ENCODE assay signal across 8 cellular contexts in genomic region chr11:78039391-78039918, GRCh38. TPM values are rescaled to one million over a fixed set of nuclear protein-coding genes. Genes with fewer than 3 reads are reported as not detected.
DNase-seq lines count a peak whose midpoint lies in the region; ATAC-seq and TF ChIP-seq lines count a peak whose summit lies in the region.

No MANE protein-coding gene starts in this region.

- no peak for ATAC-seq in left ventricle myocardium superior
- ATAC-seq in lower lobe of right lung, result no peak

- H3K4me3 ChIP-seq in left ventricle myocardium inferior (no peak overlapping the region), lower lobe of right lung (no peak overlapping the region), vagina (peak overlapping the region in 1 of 2 donors; percentile 11)

- H3K27me3 ChIP-seq in left ventricle myocardium inferior (ENCODE audit: low read depth) (no peaks in the 10 kb centered on the region), lower lobe of right lung (ENCODE audit: low read depth) (no peaks in the 10 kb centered on the region), vagina (no peaks in the 10 kb centered on the region)

- H3K9me3 ChIP-seq in left ventricle myocardium inferior (replicated peaks) (no peaks in the 10 kb centered on the region), lower lobe of right lung (no peaks in the 10 kb centered on the region), vagina (no peaks in the 10 kb centered on the region)

- H3K4me1 ChIP-seq in left ventricle myocardium inferior (peaks cover 14% of the 10 kb centered on the region), lower lobe of right lung (peaks cover 28% of the 10 kb centered on the region), vagina (peaks cover 15% of the 10 kb centered on the region)

- peak overlapping the region; percentile 87 for H3K27ac Mint-ChIP-seq in activated T-helper 1 cell treated with anti-CD3 and anti-CD28 coated beads, Interleukin-12 subunit alpha, Interleukin-12 subunit beta, Interleukin-2, Interleukin-4 antibody, amounts not matched to agents 30 ng/mL and 10 ng/mL and 1 ng/mL, durations not matched to agents 14 hours and 24 hours and 36 hours

- peak overlapping the region; percentile 71 for H3K27ac ChIP-seq in left ventricle myocardium inferior (replicated peaks)
- peak overlapping the region; percentile 65 for H3K27ac ChIP-seq in lower lobe of right lung
- peak overlapping the region; percentile 3 for H3K27ac ChIP-seq in vagina

- peaks cover 12% of the 10 kb centered on the region for H3K4me1 Mint-ChIP-seq in activated T-helper 1 cell treated with anti-CD3 and anti-CD28 coated beads, Interleukin-12 subunit alpha, Interleukin-12 subunit beta, Interleukin-2, Interleukin-4 antibody, amounts not matched to agents 30 ng/mL and 10 ng/mL and 1 ng/mL, durations not matched to agents 14 hours and 24 hours and 36 hours (ENCODE audit: low read depth)

- DNase-seq in left ventricle myocardium inferior (no peak), left ventricle myocardium superior (no peak), lower lobe of right lung (no peak), vagina (ENCODE audit: extremely low spot score in 2 of 2) (no peak), GDM1 (lab: John Stamatoyannopoulos, UW) (no peak), COLO829 (ENCODE audit: low spot score) (no peak), cerebellar cortex (ENCODE audit: low spot score) (no peak)
- no peak for DNase-seq in activated T-helper 1 cell treated with anti-CD3 and anti-CD28 coated beads, Interleukin-12 subunit alpha, Interleukin-12 subunit beta, Interleukin-2, Interleukin-4 antibody, amounts not matched to agents 30 ng/mL and 10 ng/mL and 1 ng/mL, durations not matched to agents 14 hours and 24 hours and 36 hours (ENCODE audit: low spot score)

- H3K36me3 ChIP-seq in left ventricle myocardium inferior, result no peaks in the 10 kb centered on the region
- no peaks in the 10 kb centered on the region for H3K36me3 ChIP-seq in lower lobe of right lung
- H3K36me3 ChIP-seq in vagina, result no peaks in the 10 kb centered on the region

- TF ChIP-seq POLR2A in vagina (IDR thresholded peaks at IDR 0.05), result no peak

- no peak overlapping the region for H3K4me3 Mint-ChIP-seq in activated T-helper 1 cell treated with anti-CD3 and anti-CD28 coated beads, Interleukin-12 subunit alpha, Interleukin-12 subunit beta, Interleukin-2, Interleukin-4 antibody, amounts not matched to agents 30 ng/mL and 10 ng/mL and 1 ng/mL, durations not matched to agents 14 hours and 24 hours and 36 hours

- no peaks in the 10 kb centered on the region for H3K36me3 Mint-ChIP-seq in activated T-helper 1 cell treated with anti-CD3 and anti-CD28 coated beads, Interleukin-12 subunit alpha, Interleukin-12 subunit beta, Interleukin-2, Interleukin-4 antibody, amounts not matched to agents 30 ng/mL and 10 ng/mL and 1 ng/mL, durations not matched to agents 14 hours and 24 hours and 36 hours (ENCODE audit: low read depth)

- TF ChIP-seq CTCF in left ventricle myocardium inferior (IDR thresholded peaks at IDR 0.05; ENCODE audit: borderline replicate concordance) (no peak), lower lobe of right lung (IDR thresholded peaks at IDR 0.05) (no peak), vagina (IDR thresholded peaks at IDR 0.05) (no peak)

- intact Hi-C loops in left ventricle myocardium inferior (cut with micrococcal nuclease) (no loop called here), left ventricle myocardium superior (cut with micrococcal nuclease) (no loop called here), lower lobe of right lung (cut with DNase I) (no loop called here), vagina (cut with DNase I) (no loop called here)
- intact Hi-C loops in activated T-helper 1 cell treated with anti-CD3 and anti-CD28 coated beads, Interleukin-12 subunit alpha, Interleukin-12 subunit beta, Interleukin-2, Interleukin-4 antibody, amounts not matched to agents 30 ng/mL and 10 ng/mL and 1 ng/mL, durations not matched to agents 14 hours and 24 hours and 36 hours (cut with micrococcal nuclease), result no loop called here

- no peaks in the 10 kb centered on the region for H3K27me3 Mint-ChIP-seq in activated T-helper 1 cell treated with anti-CD3 and anti-CD28 coated beads, Interleukin-12 subunit alpha, Interleukin-12 subunit beta, Interleukin-2, Interleukin-4 antibody, amounts not matched to agents 30 ng/mL and 10 ng/mL and 1 ng/mL, durations not matched to agents 14 hours and 24 hours and 36 hours (ENCODE audit: insufficient read depth)

- H3K9me3 Mint-ChIP-seq in activated T-helper 1 cell treated with anti-CD3 and anti-CD28 coated beads, Interleukin-12 subunit alpha, Interleukin-12 subunit beta, Interleukin-2, Interleukin-4 antibody, amounts not matched to agents 30 ng/mL and 10 ng/mL and 1 ng/mL, durations not matched to agents 14 hours and 24 hours and 36 hours, result no peaks in the 10 kb centered on the region

RNA-seq across cellular contexts. Expression of gene KCTD14, which starts 16.4 kb away (rescaled TPM):
- 0.16 TPM for total RNA-seq in left ventricle myocardium inferior
- 0.15 TPM for total RNA-seq in left ventricle myocardium superior
- total RNA-seq in activated T-helper 1 cell treated with anti-CD3 and anti-CD28 coated beads, Interleukin-12 subunit alpha, Interleukin-12 subunit beta, Interleukin-2, Interleukin-4 antibody, amounts not matched to agents 30 ng/mL and 10 ng/mL and 1 ng/mL, durations not matched to agents 14 hours and 24 hours and 36 hours, result 0.16 and 0.49 TPM in 2 replicates
- total RNA-seq in lower lobe of right lung, result 12.3 TPM
- total RNA-seq in vagina, result 2.9 TPM

RNA-seq across cellular contexts. Expression of gene THRSP, which starts 24.2 kb away (rescaled TPM):
- total RNA-seq in left ventricle myocardium inferior (0.25 TPM), left ventricle myocardium superior (1.1 TPM), lower lobe of right lung (not detected), vagina (not detected)
- total RNA-seq in activated T-helper 1 cell treated with anti-CD3 and anti-CD28 coated beads, Interleukin-12 subunit alpha, Interleukin-12 subunit beta, Interleukin-2, Interleukin-4 antibody, amounts not matched to agents 30 ng/mL and 10 ng/mL and 1 ng/mL, durations not matched to agents 14 hours and 24 hours and 36 hours, result not detected in 2 replicates

RNA-seq across cellular contexts. Expression of gene NDUFC2, which starts 40.2 kb away (rescaled TPM):
- total RNA-seq in left ventricle myocardium inferior, result 295 TPM
- total RNA-seq in left ventricle myocardium superior, result 348 TPM
- total RNA-seq in activated T-helper 1 cell treated with anti-CD3 and anti-CD28 coated beads, Interleukin-12 subunit alpha, Interleukin-12 subunit beta, Interleukin-2, Interleukin-4 antibody, amounts not matched to agents 30 ng/mL and 10 ng/mL and 1 ng/mL, durations not matched to agents 14 hours and 24 hours and 36 hours, result 208 and 220 TPM in 2 replicates
- 130 TPM for total RNA-seq in lower lobe of right lung
- 106 TPM for total RNA-seq in vagina

RNA-seq across cellular contexts. Expression of gene INTS4, which starts 45.0 kb away (rescaled TPM):
- total RNA-seq in left ventricle myocardium inferior (15.4 TPM), left ventricle myocardium superior (14.5 TPM), lower lobe of right lung (35.4 TPM), vagina (41.0 TPM)
- total RNA-seq in activated T-helper 1 cell treated with anti-CD3 and anti-CD28 coated beads, Interleukin-12 subunit alpha, Interleukin-12 subunit beta, Interleukin-2, Interleukin-4 antibody, amounts not matched to agents 30 ng/mL and 10 ng/mL and 1 ng/mL, durations not matched to agents 14 hours and 24 hours and 36 hours, result 58.2 and 63.6 TPM in 2 replicates

Comparison
In these comparisons a context has a peak if more than half of its experiments do, and no peak if none do; other contexts are left out.
1. H3K27ac ChIP-seq: peak in every context shown above with its lines; median percentile 71 in left ventricle myocardium inferior; 65 in lower lobe of right lung; 3 in vagina.